ENCODE assay signal across 8 cellular contexts in genomic region chr17:42536048-42536371, GRCh38. TPM values are rescaled to one million over a fixed set of nuclear protein-coding genes. Genes with fewer than 3 reads are reported as not detected.
DNase-seq lines count a peak whose midpoint lies in the region; ATAC-seq and TF ChIP-seq lines count a peak whose summit lies in the region.

Gene NAGLU (plus strand): TSS chr17:42536241. CDS start chr17:42536273, 32 bp downstream.

- H3K36me3 ChIP-seq in lung (ENCODE audit: control insufficient read depth in 2 of 2, insufficient read depth in 2 of 2, low read length in 2 of 2), result peaks cover 3 to 20% of the 10 kb centered on the region in 2 donors

- H3K27me3 Mint-ChIP-seq in activated CD8-positive, alpha-beta T cell treated with anti-CD3 and anti-CD28 coated beads for 36 hours, result no peaks in the 10 kb centered on the region

- peak within 1 kb of the TSS; percentile 88 to 98 for H3K27ac ChIP-seq in lung (ENCODE audit: low read depth in 1 of 2, low read length in 1 of 2)

- peak within 1 kb of the TSS; percentile 84 for H3K4me3 Mint-ChIP-seq in activated CD8-positive, alpha-beta T cell treated with anti-CD3 and anti-CD28 coated beads for 36 hours

- H3K4me1 Mint-ChIP-seq in activated CD8-positive, alpha-beta T cell treated with anti-CD3 and anti-CD28 coated beads for 36 hours (ENCODE audit: low read depth), result peaks cover 35% of the 10 kb centered on the region

- WGBS in lung, 2 donors, result 0 to 1% methylated on average over 27 to 40 of the region's 40 CpGs

- ATAC-seq in GM19397 (IDR thresholded peaks at IDR 0.05; ENCODE audit: unreplicated experiment) (peak; percentile 82), HG03558 (IDR thresholded peaks at IDR 0.05; ENCODE audit: extremely low read depth, unreplicated experiment) (peak; percentile 58), lung (ENCODE audit: insufficient read depth, low FRiP score) (peak; percentile 87)
- peak; percentile 87 for ATAC-seq in activated CD8-positive, alpha-beta T cell treated with anti-CD3 and anti-CD28 coated beads for 36 hours

- no peak for TF ChIP-seq CTCF in activated CD8-positive, alpha-beta T cell treated with anti-CD3 and anti-CD28 coated beads for 36 hours (IDR thresholded peaks at IDR 0.05)
- no peak for TF ChIP-seq CTCF in lung (IDR thresholded peaks at IDR 0.05; ENCODE audit: control extremely low read depth, extremely low read depth)

- peak within 1 kb of the TSS; percentile 83 for H3K4me3 ChIP-seq in lung

- CTCF ChIA-PET in activated CD8-positive, alpha-beta T cell treated with anti-CD3 and anti-CD28 coated beads for 36 hours (lab: Charles Lee), result interaction anchor here (0.6 to 2.2 kb wide), 8 partner anchors 9 to 351 kb away, joined by 3 to 12 read pairs (median 8); partner anchors contain the start of gene PSMC3IP

- no peaks in the 10 kb centered on the region for H3K9me3 ChIP-seq in lung (ENCODE audit: control insufficient read depth in 2 of 2, insufficient read depth in 1 of 2, low read length in 1 of 2)

- peak within 1 kb of the TSS; percentile 77 for H3K27ac Mint-ChIP-seq in activated CD8-positive, alpha-beta T cell treated with anti-CD3 and anti-CD28 coated beads for 36 hours

- no peaks in the 10 kb centered on the region for H3K27me3 ChIP-seq in lung (ENCODE audit: control insufficient read depth, insufficient read depth)

- POLR2A ChIA-PET in activated CD8-positive, alpha-beta T cell treated with anti-CD3 and anti-CD28 coated beads for 36 hours (lab: Charles Lee), result interaction anchor here (0.6 to 1.5 kb wide), 6 partner anchors 10 to 329 kb away, joined by 3 to 6 read pairs (median 4); partner anchors contain the start of genes CAVIN1 and PSMC3IP

- intact Hi-C loops in activated CD8-positive, alpha-beta T cell treated with anti-CD3 and anti-CD28 coated beads for 36 hours (cut with micrococcal nuclease), result no loop called here

- DNase-seq in CD1c-positive myeloid dendritic cell (ENCODE audit: extremely low spot score), result peak; percentile 95
- peak; percentile 97 for DNase-seq in NCI-H82 (lab: John Stamatoyannopoulos, UW)
- peak; percentile 91 for DNase-seq in activated CD8-positive, alpha-beta T cell treated with anti-CD3 and anti-CD28 coated beads for 36 hours
- peak; percentile 96 for DNase-seq in ecto neural progenitor cell (ENCODE audit: low spot score)
- peak; percentile 96 for DNase-seq in lung (ENCODE audit: low spot score)
- peak; percentile 64 to 82 (median 69) for DNase-seq in stimulated activated CD4-positive, alpha-beta T cell treated with anti-CD3 and anti-CD28 coated beads, TNF-alpha, amount 100 ng/mL, for 4 hours (ENCODE audit: low read depth in 3 of 3)

- H3K4me1 ChIP-seq in lung (ENCODE audit: control insufficient read depth in 2 of 2, insufficient read depth in 2 of 2, low read length in 2 of 2), result peaks cover 0 to 10% of the 10 kb centered on the region in 2 donors

- no peaks in the 10 kb centered on the region for H3K9me3 Mint-ChIP-seq in activated CD8-positive, alpha-beta T cell treated with anti-CD3 and anti-CD28 coated beads for 36 hours

- peaks cover 16% of the 10 kb centered on the region for H3K36me3 Mint-ChIP-seq in activated CD8-positive, alpha-beta T cell treated with anti-CD3 and anti-CD28 coated beads for 36 hours (ENCODE audit: low read depth)

RNA-seq across cellular contexts. Expression of gene NAGLU, which starts in this region (rescaled TPM):
- total RNA-seq in activated CD8-positive, alpha-beta T cell treated with anti-CD3 and anti-CD28 coated beads for 36 hours, result 10 to 100 TPM; 10.8 to 11.4 TPM
- total RNA-seq in lung, result 10 to 100 TPM; 16.8 to 69.8 TPM
- 10 to 100 TPM; 32.3 to 37.9 TPM for polyA plus RNA-seq in lung

Comparison
In these comparisons a context has a peak if more than half of its experiments do, and no peak if none do; other contexts are left out.
1. Peak in every context shown above with its lines: DNase-seq, ATAC-seq, H3K4me3 ChIP-seq and H3K27ac ChIP-seq.